17 cellular contexts compared by ENCODE assay signal in the genomic region with DNA sequence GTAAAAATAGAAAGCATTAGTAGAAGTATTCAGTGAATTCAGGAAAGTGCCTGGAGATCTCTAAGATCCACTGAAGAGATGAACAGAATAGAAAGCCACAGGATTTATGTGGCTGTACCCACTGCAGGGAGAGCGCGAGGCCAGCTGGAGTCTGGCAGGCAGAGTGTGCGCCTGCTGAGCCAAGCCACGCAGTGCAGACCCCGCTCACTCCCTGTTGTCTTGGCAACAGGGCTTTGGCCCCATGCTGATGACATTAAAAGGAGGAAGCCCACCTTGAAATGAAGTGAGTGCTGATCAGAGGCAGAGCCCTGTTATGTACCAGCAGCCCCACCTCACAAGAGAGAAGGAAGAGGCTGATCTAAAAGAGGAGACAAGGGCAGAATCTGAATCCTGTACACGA. TPM values are rescaled to one million over a fixed set of nuclear protein-coding genes. Genes with fewer than 3 reads are reported as not detected.
DNase-seq lines count a peak whose midpoint lies in the region; ATAC-seq, FAIRE-seq and TF ChIP-seq lines count a peak whose summit lies in the region.
"Had no signal": no experiment of that assay in that cellular context is flagged by ENCODE, and none has a peak within 500 bp of the region (broad histone marks: within the 10 kb centered on the region; RNA-seq: fewer than 3 reads in every experiment).

No MANE protein-coding gene starts in this region.

- no peaks in the 10 kb centered on the region for H3K27me3 Mint-ChIP-seq in activated CD4-positive, alpha-beta T cell treated with anti-CD3 and anti-CD28 coated beads for 36 hours
- H3K27me3 Mint-ChIP-seq in HFFc6 (ENCODE audit: insufficient read depth): peaks cover 27% of the 10 kb centered on the region

- H3K4me3 Mint-ChIP-seq in activated CD4-positive, alpha-beta T cell treated with anti-CD3 and anti-CD28 coated beads for 36 hours: peak overlapping the region; percentile 72
- no peak overlapping the region for H3K4me3 Mint-ChIP-seq in HFFc6

- H3K36me3 Mint-ChIP-seq in activated CD4-positive, alpha-beta T cell treated with anti-CD3 and anti-CD28 coated beads for 36 hours (ENCODE audit: low read depth): no peaks in the 10 kb centered on the region
- no peaks in the 10 kb centered on the region for H3K36me3 Mint-ChIP-seq in HFFc6 (ENCODE audit: low read depth)

- no peaks in the 10 kb centered on the region for H3K9me3 Mint-ChIP-seq in activated CD4-positive, alpha-beta T cell treated with anti-CD3 and anti-CD28 coated beads for 36 hours (ENCODE audit: low read depth)
- H3K9me3 Mint-ChIP-seq in HFFc6: no peaks in the 10 kb centered on the region

- FAIRE-seq in K562 (lab: Jason Lieb, UNC): no peak
- FAIRE-seq: endometrium, HepG2 had no signal

- H3K27me3 ChIP-seq in K562 (ENCODE audit: control insufficient read depth in 2 of 2, insufficient read depth in 2 of 2, low read length in 2 of 2): peaks cover 35 to 65% of the 10 kb centered on the region in 2 experiments
- H3K27me3 ChIP-seq in parathyroid adenoma (ENCODE audit: control insufficient read depth, insufficient read depth, low read length): no peaks in the 10 kb centered on the region
- H3K27me3 ChIP-seq: upper lobe of left lung had no signal

- no TSS peak for BruUV-seq in K562 (replicated peaks; lab: Mats Ljungman, UMichigan)

- TF ChIP-seq POLR2A in K562 (conservative IDR thresholded peaks at IDR 0.05): no peak

- intact Hi-C loops in activated CD4-positive, alpha-beta T cell treated with anti-CD3 and anti-CD28 coated beads for 36 hours (cut with DNase I, micrococcal nuclease): no loop called here
- intact Hi-C loops in K562 (cut with micrococcal nuclease): no loop called here

- 4% methylated on average over 6 of the region's 6 CpGs for WGBS in K562 (ENCODE audit: insufficient coverage, low coverage, missing lambda C conversion rate)

- TF ChIP-seq RAD21 in K562 (CRISPR knock-in tag; conservative IDR thresholded peaks at IDR 0.05 in 1 of 2, IDR thresholded peaks at IDR 0.05 in 1 of 2): no peak

- in situ Hi-C loops in K562 (cut with MboI) (no loop called here), GM13976 (cut with MboI; ENCODE audit: low sequenced_read_pairs, unreplicated experiment) (no loop called here)

- H3K4me2 ChIP-seq in K562 (ENCODE audit: insufficient read depth, low read length): no peak overlapping the region
- no peak overlapping the region for H3K4me2 ChIP-seq in parathyroid adenoma (ENCODE audit: low read length)

- H3K36me3 ChIP-seq in K562 (ENCODE audit: control insufficient read depth, insufficient read depth, low read length) (no peaks in the 10 kb centered on the region), parathyroid adenoma (ENCODE audit: control insufficient read depth, insufficient read depth, low read length) (no peaks in the 10 kb centered on the region)
- H3K36me3 ChIP-seq: upper lobe of left lung had no signal

- ATAC-seq in activated CD4-positive, alpha-beta T cell treated with anti-CD3 and anti-CD28 coated beads for 36 hours: no peak
- ATAC-seq in K562: no peak
- ATAC-seq: HepG2 had no signal

- POLR2A ChIA-PET in activated CD4-positive, alpha-beta T cell treated with anti-CD3 and anti-CD28 coated beads for 36 hours (lab: Charles Lee): interaction anchor here (1.0 kb wide), 1 partner anchor 36 kb away, joined by 3 read pairs; no protein-coding TSS in a partner anchor
- POLR2A ChIA-PET in K562 (lab: Yijun Ruan, JAX): no interaction called here

- H3K9me1 ChIP-seq in K562 (ENCODE audit: control insufficient read depth, insufficient read depth, low read length): no peaks in the 10 kb centered on the region

- TF ChIP-seq CTCF in HFFc6 (IDR thresholded peaks at IDR 0.05) (no peak), K562 (IDR thresholded peaks at IDR 0.05 in 2 of 3, conservative IDR thresholded peaks at IDR 0.05 in 1 of 3; ENCODE audit: insufficient read depth in 2 of 3, low read depth in 1 of 3, low read length in 3 of 3) (no peak), parathyroid adenoma (IDR thresholded peaks at IDR 0.05) (no peak), GM13976 (IDR thresholded peaks at IDR 0.05; ENCODE audit: borderline replicate concordance, control extremely low read depth, extremely low read depth, insufficient read depth, missing control alignments) (no peak)

- H3K79me2 ChIP-seq in K562 (ENCODE audit: control insufficient read depth, insufficient read depth, low read length) (no peaks in the 10 kb centered on the region), parathyroid adenoma (peaks cover 8% of the 10 kb centered on the region)

- H3K4me3 ChIP-seq in K562 (no peak overlapping the region), parathyroid adenoma (ENCODE audit: low read depth, low read length) (no peak overlapping the region)
- H3K4me3 ChIP-seq: skin epidermis had no signal

- peaks cover 30% of the 10 kb centered on the region for H3K4me1 Mint-ChIP-seq in activated CD4-positive, alpha-beta T cell treated with anti-CD3 and anti-CD28 coated beads for 36 hours
- H3K4me1 Mint-ChIP-seq in HFFc6 (ENCODE audit: low read depth): peaks cover 4% of the 10 kb centered on the region; the same call in 1 of the 2 replicates

- H3K9ac ChIP-seq in K562 (ENCODE audit: insufficient read depth in 1 of 2, low read depth in 2 of 2, low read length in 2 of 2): no peak overlapping the region
- no peak overlapping the region for H3K9ac ChIP-seq in parathyroid adenoma

- H4K20me1 ChIP-seq in K562 (replicated peaks; ENCODE audit: control insufficient read depth, insufficient read depth, low read length): no peaks in the 10 kb centered on the region; the same call in 1 of the 2 replicates

- H3K4me1 ChIP-seq in K562 (replicated peaks in 1 of 2; ENCODE audit: control insufficient read depth in 2 of 2, insufficient read depth in 2 of 2, low read length in 2 of 2): peaks cover 0 to 3% of the 10 kb centered on the region in 2 experiments; a peak in 1 of 5 replicates
- H3K4me1 ChIP-seq in parathyroid adenoma: peaks cover 71% of the 10 kb centered on the region

- H3K9me3 ChIP-seq in K562 (replicated peaks; ENCODE audit: control insufficient read depth, insufficient read depth, low read depth, low read length) (no peaks in the 10 kb centered on the region), parathyroid adenoma (ENCODE audit: control insufficient read depth, low read length) (no peaks in the 10 kb centered on the region)
- H3K9me3 ChIP-seq: upper lobe of left lung had no signal

- H2AFZ ChIP-seq in K562 (ENCODE audit: low read depth, low read length): no peak overlapping the region
- H2AFZ ChIP-seq in parathyroid adenoma: no peak overlapping the region

- H3K27ac Mint-ChIP-seq in activated CD4-positive, alpha-beta T cell treated with anti-CD3 and anti-CD28 coated beads for 36 hours: peak overlapping the region; percentile 92
- no peak overlapping the region for H3K27ac Mint-ChIP-seq in HFFc6

- DNase-seq in activated CD4-positive, alpha-beta T cell treated with anti-CD3 and anti-CD28 coated beads for 36 hours: no peak
- DNase-seq in activated CD4-positive, alpha-beta T cell treated with anti-CD3 and anti-CD28 coated beads for 1 hour: no peak
- DNase-seq in HFFc6: peak; percentile 25
- no peak for DNase-seq in K562 (ENCODE audit: extremely low read depth in 1 of 4, low spot score in 3 of 4)
- no peak for DNase-seq in superior temporal gyrus (ENCODE audit: extremely low spot score)
- DNase-seq in GM13976 (ENCODE audit: low spot score): no peak
- DNase-seq in stimulated activated CD4-positive, alpha-beta T cell treated with anti-CD3 and anti-CD28 coated beads, Interleukin-1b, Interleukin-23, amount 100 ng/mL, for 48 hours: no peak
- DNase-seq: amniotic stem cell, hypothalamus, NCI-H2081, NCI-H510A treated with DMSO at 0.1 percent for 48 hours, posterior cingulate gyrus had no signal

- H3K27ac ChIP-seq in K562 (ENCODE audit: extremely low read depth, low read depth, low read length) (no peak overlapping the region), parathyroid adenoma (peak overlapping the region; percentile 98)

- no peak for TF ChIP-seq EP300 in K562 (IDR thresholded peaks at IDR 0.05; ENCODE audit: low read length)

- CTCF ChIA-PET in activated CD4-positive, alpha-beta T cell treated with anti-CD3 and anti-CD28 coated beads for 36 hours (lab: Charles Lee): interaction anchor here (0.5 to 4.3 kb wide), 7 partner anchors 10 to 270 kb away, joined by 3 to 21 read pairs (median 7); no protein-coding TSS in a partner anchor
- CTCF ChIA-PET in K562 (lab: Yijun Ruan, JAX; ENCODE audit: low intra/inter-chr PET ratio): interaction anchor here (0.5 kb wide), 1 partner anchor 36 kb away, joined by 3 read pairs; no protein-coding TSS in a partner anchor

TF ChIP-seq in K562, 482 proteins besides CTCF, POLR2A, EP300 and RAD21 (continues in another document):
- TF ChIP-seq RFX1 (IDR thresholded peaks at IDR 0.05): peak; percentile 37; the same call in 1 of the 2 replicates

RNA-seq across cellular contexts. Expression of a gene that starts 36.7 kb away (rescaled TPM):
- 10 to 100 TPM; 10.3 to 12.2 TPM for total RNA-seq in activated CD4-positive, alpha-beta T cell treated with anti-CD3 and anti-CD28 coated beads for 36 hours
- total RNA-seq in HFFc6 (2021; fragmentation: NEBNext Ultra II Directional; extraction: Animal tissue kit (Norgen Biotek cat#: 25700)): 1 to 10 TPM; 4.5 to 5.4 (median 4.6) TPM
- total RNA-seq in K562 (2011; cell fraction: chromatin; rRNA removed; ENCODE audit: low replicate concordance): 2.6 and 4.2 TPM in 2 replicates
- 1.2 and 2.4 TPM in 2 replicates for total RNA-seq in K562 (2011; cell fraction: nucleolus; rRNA removed)
- 3.6 and 3.7 TPM in 2 replicates for total RNA-seq in K562 (2011; cell fraction: nucleoplasm; rRNA removed)
- total RNA-seq in K562 (2014; rRNA removed): 0.98 and 1.1 TPM in 2 replicates
- 1.5 and 1.6 TPM in 2 replicates for total RNA-seq in K562 (2014; rRNA removed; fragmentation: Illumina TruSeq; extraction: Trizol)
- total RNA-seq in K562 (2015; rRNA removed; fragmentation: Illumina TruSeq; extraction: Trizol): 0.98 and 1.0 TPM in 2 replicates
- 1.3 and 1.7 TPM in 2 replicates for total RNA-seq in K562 (2021)
- polyA plus RNA-seq in K562 (2011; rRNA removed): 1.6 and 2.7 TPM in 2 replicates
- 1.1 and 2.9 TPM in 2 replicates for polyA plus RNA-seq in K562 (2011; cell fraction: cytosol; rRNA removed)
- 2.8 and 5.7 TPM in 2 replicates for polyA plus RNA-seq in K562 (2011; cell fraction: nucleus; rRNA removed)
- polyA plus RNA-seq in K562 (2012): 1.7 and 2.0 TPM in 2 replicates
- polyA plus RNA-seq in K562 (2014; fragmentation: Illumina TruSeq; extraction: Trizol): 1.3 and 1.9 TPM in 2 replicates
- 1 to 10 TPM in 1 of 2 experiments, under 1 TPM in 1; 0.80 to 1.1 TPM for polyA plus RNA-seq in K562 (2014; fragmentation: Nextera tagmentation; extraction: Ambion mirVana)
- polyA plus RNA-seq in K562 (2014; rRNA removed): 1.5 and 2.9 TPM in 2 replicates
- polyA minus RNA-seq in K562 (2011; rRNA and poly(A)+ RNA removed): 1.3 and 5.2 TPM in 2 replicates
- polyA minus RNA-seq in K562 (2011; cell fraction: cytosol; rRNA and poly(A)+ RNA removed): 1.2 and 1.3 TPM in 2 replicates
- polyA minus RNA-seq in K562 (2011; cell fraction: nucleus; rRNA and poly(A)+ RNA removed): 2.0 and 2.3 TPM in 2 replicates
